ENCODE assay signal across 9 cellular contexts in genomic region chr3:57949779-57950618, GRCh38. TPM values are rescaled to one million over a fixed set of nuclear protein-coding genes. Genes with fewer than 3 reads are reported as not detected.
DNase-seq lines count a peak whose midpoint lies in the region; ATAC-seq and TF ChIP-seq lines count a peak whose summit lies in the region.
"Had no signal": no experiment of that assay in that cellular context is flagged by ENCODE, and none has a peak within 500 bp of the region (broad histone marks: within the 10 kb centered on the region; RNA-seq: fewer than 3 reads in every experiment).

No MANE protein-coding gene starts in this region.

- CTCF ChIA-PET in HCT116 (lab: Charles Lee) = interaction anchor here (0.6 kb wide), 1 partner anchor 54 kb away, joined by 3 read pairs; no protein-coding TSS in a partner anchor
- CTCF ChIA-PET in CD4-positive, alpha-beta T cell (lab: Charles Lee) = no interaction called here
- CTCF ChIA-PET in CD4-positive, alpha-beta memory T cell (lab: Charles Lee; ENCODE audit: partially characterized antibody) = no interaction called here

- RAD21 ChIA-PET in HCT116 (lab: Charles Lee; ENCODE audit: low non-redundant PET in 1 of 2, low total read pairs in 2 of 2, uncharacterized antibody in 2 of 2, unreplicated experiment in 2 of 2) = no interaction called here

- no TSS peak for BruUV-seq in HCT116 (replicated peaks; lab: Mats Ljungman, UMichigan)

- no peak overlapping the region for H3K4me3 Mint-ChIP-seq in CD4-positive, alpha-beta T cell
- H3K4me3 Mint-ChIP-seq in CD4-positive, alpha-beta memory T cell = no peak overlapping the region

- peak overlapping the region; percentile 13 for H2AFZ ChIP-seq in HCT116 (ENCODE audit: low read depth, low read length, poor library complexity, severe bottlenecking)

- no peaks in the 10 kb centered on the region for H3K9me3 ChIP-seq in HCT116 (ENCODE audit: control insufficient read depth in 1 of 2, insufficient read depth in 1 of 2, low read depth in 1 of 2, low read length in 2 of 2)
- H3K9me3 ChIP-seq in adrenal gland (replicated peaks in 1 of 3) = no peaks in the 10 kb centered on the region
- H3K9me3 ChIP-seq in testis = no peaks in the 10 kb centered on the region
- H3K9me3 ChIP-seq in CD4-positive, alpha-beta T cell (ENCODE audit: control insufficient read depth, low read length) = no peaks in the 10 kb centered on the region
- H3K9me3 ChIP-seq in CD4-positive, alpha-beta memory T cell (ENCODE audit: control insufficient read depth in 1 of 2, low read length in 2 of 2) = no peaks in the 10 kb centered on the region

- peaks cover 27 to 37% of the 10 kb centered on the region in 2 experiments for H3K4me1 ChIP-seq in HCT116 (ENCODE audit: control insufficient read depth in 1 of 2, insufficient read depth in 2 of 2, low read length in 2 of 2)
- H3K4me1 ChIP-seq in adrenal gland (replicated peaks in 1 of 2) = peaks cover 18 to 19% of the 10 kb centered on the region in 2 donors
- peaks cover 45% of the 10 kb centered on the region for H3K4me1 ChIP-seq in testis
- no peaks in the 10 kb centered on the region for H3K4me1 ChIP-seq in CD4-positive, alpha-beta memory T cell (ENCODE audit: insufficient read depth, low read length)

- ATAC-seq in HCT116 (peak; percentile 82), left ventricle myocardium superior (peak; percentile 26), GM21390 (IDR thresholded peaks at IDR 0.05; ENCODE audit: unreplicated experiment) (no peak)
- ATAC-seq in CD4-positive, alpha-beta T cell (ENCODE audit: poor library complexity) = no peak

- no peaks in the 10 kb centered on the region for H3K79me2 ChIP-seq in HCT116 (ENCODE audit: insufficient read depth, low read length)

- intact Hi-C loops in HCT116 (cut with micrococcal nuclease) = no loop called here
- intact Hi-C loops in adrenal gland (cut with DNase I) = no loop called here
- intact Hi-C loops in left ventricle myocardium superior (cut with micrococcal nuclease) = no loop called here
- intact Hi-C loops in testis (cut with DNase I; ENCODE audit: low total_unique reads) = no loop called here
- intact Hi-C loops in CD4-positive, alpha-beta T cell (cut with DNase I, micrococcal nuclease) = no loop called here
- intact Hi-C loops in CD4-positive, alpha-beta memory T cell (cut with micrococcal nuclease) = no loop called here

- H3K4me1 Mint-ChIP-seq in CD4-positive, alpha-beta T cell (ENCODE audit: low read depth) = no peaks in the 10 kb centered on the region
- H3K4me1 Mint-ChIP-seq in CD4-positive, alpha-beta memory T cell = no peaks in the 10 kb centered on the region

- no peaks in the 10 kb centered on the region for H3K27me3 Mint-ChIP-seq in CD4-positive, alpha-beta T cell
- H3K27me3 Mint-ChIP-seq in CD4-positive, alpha-beta memory T cell = peaks cover 0 to 2% of the 10 kb centered on the region in 2 donors

- H3K27ac ChIP-seq in HCT116 (ENCODE audit: low read depth, low read length) (peak overlapping the region; percentile 45), adrenal gland (peak overlapping the region in 1 of 5 donors; percentile 83), testis (peak overlapping the region; percentile 35 to 86)
- H3K27ac ChIP-seq in CD4-positive, alpha-beta T cell (ENCODE audit: low read depth, low read length) = no peak overlapping the region
- no peak overlapping the region for H3K27ac ChIP-seq in CD4-positive, alpha-beta memory T cell (ENCODE audit: low read depth, low read length)

- peak overlapping the region; percentile 45 for H3K4me2 ChIP-seq in HCT116 (ENCODE audit: low read length)

- H3K9ac ChIP-seq in HCT116 (ENCODE audit: low read length) = peak overlapping the region; percentile 21

- no peak overlapping the region for H3K27ac Mint-ChIP-seq in CD4-positive, alpha-beta T cell
- no peak overlapping the region for H3K27ac Mint-ChIP-seq in CD4-positive, alpha-beta memory T cell

- peak; percentile 46 for TF ChIP-seq RAD21 in HCT116 (IDR thresholded peaks at IDR 0.05; ENCODE audit: low read depth)

- peak; percentile 22 for DNase-seq in HCT116 (ENCODE audit: low read depth, low spot score)
- peak in 5 of 7 donors; percentile 46 to 65 (median 64) for DNase-seq in adrenal gland
- peak; percentile 49 for DNase-seq in left ventricle myocardium superior
- peak; percentile 49 for DNase-seq in testis
- no peak for DNase-seq in D341Med (ENCODE audit: low spot score)
- DNase-seq in CD4-positive, alpha-beta T cell = no peak
- DNase-seq in CD4-positive, alpha-beta memory T cell = no peak
- DNase-seq: NCI-H524 treated with DMSO at 0.1 percent for 48 hours had no signal

- no peaks in the 10 kb centered on the region for H3K27me3 ChIP-seq in HCT116 (ENCODE audit: insufficient read depth, low read length)
- H3K27me3 ChIP-seq in adrenal gland = no peaks in the 10 kb centered on the region
- no peaks in the 10 kb centered on the region for H3K27me3 ChIP-seq in testis
- no peaks in the 10 kb centered on the region for H3K27me3 ChIP-seq in CD4-positive, alpha-beta T cell (ENCODE audit: control insufficient read depth, insufficient read depth, low read length)
- no peaks in the 10 kb centered on the region for H3K27me3 ChIP-seq in CD4-positive, alpha-beta memory T cell (ENCODE audit: insufficient read depth, low read length)

- 76 to 81% (median 77%) methylated on average over 7 of the region's 7 CpGs for WGBS in adrenal gland, 4 donors
- WGBS in testis, 2 donors = 74 to 83% methylated on average over 7 of the region's 7 CpGs

- no peaks in the 10 kb centered on the region for H4K20me1 ChIP-seq in HCT116 (ENCODE audit: insufficient read depth)

- TF ChIP-seq POLR2A in HCT116 (IDR thresholded peaks at IDR 0.05; ENCODE audit: borderline replicate concordance, extremely low read depth, insufficient read depth, insufficient read length) (no peak), adrenal gland (IDR thresholded peaks at IDR 0.05) (no peak), testis (IDR thresholded peaks at IDR 0.05) (no peak)

- TF ChIP-seq CTCF in HCT116 (IDR thresholded peaks at IDR 0.05 in 2 of 3, conservative IDR thresholded peaks at IDR 0.05 in 1 of 3; ENCODE audit: borderline replicate concordance in 1 of 3, insufficient read depth in 1 of 3, low read depth in 2 of 3, low read length in 2 of 3) = peak in 2 of 3 experiments; percentile 56 to 66; a peak in 5 of 6 replicates
- peak in 5 of 6 experiments; percentile 27 to 48 (median 40) for TF ChIP-seq CTCF in adrenal gland (IDR thresholded peaks at IDR 0.05)
- peak in 2 of 3 experiments; percentile 29 to 31 for TF ChIP-seq CTCF in testis (IDR thresholded peaks at IDR 0.05)
- TF ChIP-seq CTCF in CD4-positive, alpha-beta T cell (IDR thresholded peaks at IDR 0.05) = no peak

- H3K9me3 Mint-ChIP-seq in CD4-positive, alpha-beta T cell = no peaks in the 10 kb centered on the region
- H3K9me3 Mint-ChIP-seq in CD4-positive, alpha-beta memory T cell = no peaks in the 10 kb centered on the region

- H3K4me3 ChIP-seq in HCT116 (replicated peaks in 1 of 2; ENCODE audit: low read depth in 1 of 2, low read length in 2 of 2) = no peak overlapping the region
- no peak overlapping the region for H3K4me3 ChIP-seq in adrenal gland
- H3K4me3 ChIP-seq in testis = no peak overlapping the region
- no peak overlapping the region for H3K4me3 ChIP-seq in CD4-positive, alpha-beta memory T cell (ENCODE audit: low read length in 2 of 2)

- H3K36me3 Mint-ChIP-seq in CD4-positive, alpha-beta T cell (ENCODE audit: low read depth) = no peaks in the 10 kb centered on the region
- no peaks in the 10 kb centered on the region for H3K36me3 Mint-ChIP-seq in CD4-positive, alpha-beta memory T cell

- H3K9me2 ChIP-seq in HCT116 (ENCODE audit: insufficient read depth) = no peaks in the 10 kb centered on the region

- POLR2A ChIA-PET in HCT116 (lab: Charles Lee) = no interaction called here
- POLR2A ChIA-PET in CD4-positive, alpha-beta T cell (lab: Charles Lee) = no interaction called here
- POLR2A ChIA-PET in CD4-positive, alpha-beta memory T cell (lab: Charles Lee; ENCODE audit: partially characterized antibody) = no interaction called here

- no peaks in the 10 kb centered on the region for H3K36me3 ChIP-seq in HCT116 (ENCODE audit: control insufficient read depth in 1 of 2, insufficient read depth in 2 of 2, low read length in 2 of 2)
- no peaks in the 10 kb centered on the region for H3K36me3 ChIP-seq in adrenal gland (replicated peaks in 1 of 2)
- no peaks in the 10 kb centered on the region for H3K36me3 ChIP-seq in testis (ENCODE audit: low read depth, missing control alignments)
- no peaks in the 10 kb centered on the region for H3K36me3 ChIP-seq in CD4-positive, alpha-beta memory T cell (ENCODE audit: insufficient read depth, low read length)

TF ChIP-seq in HCT116, 20 proteins besides CTCF, POLR2A, EP300 and RAD21:
- TF ChIP-seq SRF (IDR thresholded peaks at IDR 0.05; ENCODE audit: low read depth) (no peak), MAX (IDR thresholded peaks at IDR 0.05) (peak; percentile 95), FOSL1 (IDR thresholded peaks at IDR 0.05; ENCODE audit: low read depth) (no peak), CBX3 (IDR thresholded peaks at IDR 0.05; ENCODE audit: low read depth) (peak; percentile 71; the same call in 1 of the 2 replicates)
TF ChIP-seq in HCT116: peak in this region for 2.

RNA-seq across cellular contexts. Expression of gene FLNB, which starts 58.2 kb away (rescaled TPM):
- total RNA-seq in HCT116 (2021; ENCODE audit: unreplicated experiment) (116 TPM), adrenal gland (100 to 1,000 TPM in 6 of 8 donors, 10 to 100 TPM in 2; 84.6 to 278 (median 120) TPM), left ventricle myocardium superior (33.7 TPM), testis (100 to 1,000 TPM; 166 to 199 TPM)
- polyA plus RNA-seq in HCT116 (2012) = 149 and 179 TPM in 2 replicates
- polyA plus RNA-seq in adrenal gland (100 to 1,000 TPM in 2 of 3 donors, 10 to 100 TPM in 1; 94.9 to 174 (median 138) TPM), testis (ENCODE audit: insufficient read depth, low read depth, low replicate concordance) (105 TPM)
- 10 to 100 TPM; 39.7 to 42.1 TPM for total RNA-seq in CD4-positive, alpha-beta T cell
- 10 to 100 TPM; 22.5 to 28.5 TPM for total RNA-seq in CD4-positive, alpha-beta memory T cell
- 10 to 100 TPM in 1 of 2 donors, 1 to 10 TPM in 1; 3.9 to 14.6 TPM for polyA plus RNA-seq in CD4-positive, alpha-beta memory T cell

Comparison
In these comparisons a context has a peak if more than half of its experiments do, and no peak if none do; other contexts are left out.
1. ATAC-seq: peak in HCT116 (single experiment) and left ventricle myocardium superior (single experiment); none in GM21390 (single experiment) and CD4-positive, alpha-beta T cell (single experiment).
2. DNase-seq: peak in HCT116 (single experiment), adrenal gland (5 of 7), left ventricle myocardium superior (single experiment) and testis (single experiment); none in D341Med (single experiment), CD4-positive, alpha-beta T cell (0 of 10) and CD4-positive, alpha-beta memory T cell (0 of 5).
3. H3K27ac ChIP-seq: peak in HCT116 (single experiment) and testis (2 of 2); none in CD4-positive, alpha-beta T cell (single experiment) and CD4-positive, alpha-beta memory T cell (single experiment).